In the genomic region with DNA sequence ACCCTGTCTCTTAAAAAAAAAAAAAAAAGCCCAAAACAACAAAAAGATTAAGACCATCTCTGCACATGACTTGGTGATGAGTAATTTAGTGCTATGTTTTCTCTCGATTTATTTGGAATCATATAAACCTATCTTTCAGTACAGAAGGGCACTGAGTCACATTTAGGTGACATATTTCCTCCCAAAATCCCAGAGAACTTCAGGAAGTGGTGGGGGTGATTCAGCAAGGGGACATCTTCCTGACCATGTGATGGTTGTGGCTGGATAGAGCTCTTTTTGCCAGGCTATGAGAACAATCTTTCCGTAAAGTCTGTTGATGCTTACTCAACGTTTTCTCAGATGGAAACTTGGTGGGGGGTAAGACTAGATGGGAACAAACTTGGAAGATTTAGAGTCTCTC, we compare ENCODE assay signal across 14 cellular contexts. TPM values are rescaled to one million over a fixed set of nuclear protein-coding genes. Genes with fewer than 3 reads are reported as not detected.
DNase-seq lines count a peak whose midpoint lies in the region; ATAC-seq and TF ChIP-seq lines count a peak whose summit lies in the region.
"Had no signal": no experiment of that assay in that cellular context is flagged by ENCODE, and none has a peak within 500 bp of the region (broad histone marks: within the 10 kb centered on the region; RNA-seq: fewer than 3 reads in every experiment).

No MANE protein-coding gene starts in this region.

- H3K9me3 ChIP-seq in MG63, result no peaks in the 10 kb centered on the region
- H3K9me3 ChIP-seq: ovary, tibial artery had no signal

- peak overlapping the region; percentile 86 for H3K27ac Mint-ChIP-seq in chondrocyte (ENCODE audit: unreplicated experiment)
- H3K27ac Mint-ChIP-seq in activated CD8-positive, alpha-beta T cell treated with anti-CD3 and anti-CD28 coated beads for 36 hours, result no peak overlapping the region

- TF ChIP-seq CTCF in chondrocyte (IDR thresholded peaks at IDR 0.05) (no peak), GM13977 (IDR thresholded peaks at IDR 0.05; ENCODE audit: extremely low read depth, insufficient read depth, missing control alignments) (no peak)
- TF ChIP-seq CTCF in activated CD8-positive, alpha-beta T cell treated with anti-CD3 and anti-CD28 coated beads for 36 hours (IDR thresholded peaks at IDR 0.05), result no peak

- ATAC-seq in HG02938 (IDR thresholded peaks at IDR 0.05; ENCODE audit: unreplicated experiment) (no peak), GM19467 (IDR thresholded peaks at IDR 0.05; ENCODE audit: unreplicated experiment) (no peak)
- no peak for ATAC-seq in activated CD8-positive, alpha-beta T cell treated with anti-CD3 and anti-CD28 coated beads for 36 hours

- CTCF ChIA-PET in activated CD8-positive, alpha-beta T cell treated with anti-CD3 and anti-CD28 coated beads for 36 hours (lab: Charles Lee), result interaction anchor here (1.4 to 1.7 kb wide), 2 partner anchors 19 to 189 kb away, joined by 3 to 4 read pairs; no protein-coding TSS in a partner anchor

- peaks cover 10% of the 10 kb centered on the region for H3K36me3 Mint-ChIP-seq in chondrocyte (ENCODE audit: low read depth)
- H3K36me3 Mint-ChIP-seq in activated CD8-positive, alpha-beta T cell treated with anti-CD3 and anti-CD28 coated beads for 36 hours (ENCODE audit: low read depth), result no peaks in the 10 kb centered on the region

- no peaks in the 10 kb centered on the region for H3K27me3 ChIP-seq in MG63
- H3K27me3 ChIP-seq: dorsolateral prefrontal cortex, ovary, tibial artery had no signal

- H3K4me3 ChIP-seq in MG63, result no peak overlapping the region
- H3K4me3 ChIP-seq: dorsolateral prefrontal cortex, ovary, tibial artery had no signal

- H3K27me3 Mint-ChIP-seq in chondrocyte (ENCODE audit: low read depth), result no peaks in the 10 kb centered on the region
- peaks cover 2% of the 10 kb centered on the region for H3K27me3 Mint-ChIP-seq in activated CD8-positive, alpha-beta T cell treated with anti-CD3 and anti-CD28 coated beads for 36 hours

- no peaks in the 10 kb centered on the region for H3K36me3 ChIP-seq in MG63
- H3K36me3 ChIP-seq: ovary, WERI-Rb-1 had no signal

- POLR2A ChIA-PET in activated CD8-positive, alpha-beta T cell treated with anti-CD3 and anti-CD28 coated beads for 36 hours (lab: Charles Lee), result no interaction called here

- in situ Hi-C loops in Caki2 (cut with HindIII; ENCODE audit: low pct_unique_long_range_greater_than_20kb, low sequenced_read_pairs), result no loop called here
- in situ Hi-C loops in GM13977 (cut with MboI; ENCODE audit: low pct_unique_long_range_greater_than_20kb, low sequenced_read_pairs, unreplicated experiment), result no loop called here

- H3K4me1 Mint-ChIP-seq in chondrocyte (ENCODE audit: low read depth), result peaks cover 66% of the 10 kb centered on the region
- peaks cover 5% of the 10 kb centered on the region for H3K4me1 Mint-ChIP-seq in activated CD8-positive, alpha-beta T cell treated with anti-CD3 and anti-CD28 coated beads for 36 hours (ENCODE audit: low read depth)

- intact Hi-C loops in activated CD8-positive, alpha-beta T cell treated with anti-CD3 and anti-CD28 coated beads for 36 hours (cut with micrococcal nuclease), result no loop called here

- no peak overlapping the region for H3K4me3 Mint-ChIP-seq in chondrocyte (ENCODE audit: unreplicated experiment)
- no peak overlapping the region for H3K4me3 Mint-ChIP-seq in activated CD8-positive, alpha-beta T cell treated with anti-CD3 and anti-CD28 coated beads for 36 hours

- H3K9me3 Mint-ChIP-seq in chondrocyte (ENCODE audit: low read depth), result no peaks in the 10 kb centered on the region
- no peaks in the 10 kb centered on the region for H3K9me3 Mint-ChIP-seq in activated CD8-positive, alpha-beta T cell treated with anti-CD3 and anti-CD28 coated beads for 36 hours

- DNase-seq in Caki2 (ENCODE audit: low read depth) (peak; percentile 50), MG63 (peak; percentile 76), chondrocyte (ENCODE audit: low spot score) (no peak), myocyte (ENCODE audit: low read depth) (peak; percentile 68), GM13977 (ENCODE audit: low spot score) (no peak)
- no peak for DNase-seq in activated CD8-positive, alpha-beta T cell treated with anti-CD3 and anti-CD28 coated beads for 36 hours
- DNase-seq: activated T-cell treated with anti-CD3 and anti-CD28 coated beads, Interleukin-2, amount 50 U/mL, for 48 hours; dorsolateral prefrontal cortex; NCI-H1092; ovary; tibial artery; WERI-Rb-1 had no signal

RNA-seq across cellular contexts. Expression of gene PPFIBP1, which starts 50.0 kb away (rescaled TPM):
- 50.7 and 55.8 TPM in 2 replicates for total RNA-seq in Caki2 (2014; rRNA removed; shearing (Covaris generic); ENCODE audit: low replicate concordance)
- total RNA-seq in MG63 (2014; rRNA removed; shearing (Covaris generic); ENCODE audit: low replicate concordance), result 42.3 and 45.7 TPM in 2 replicates
- total RNA-seq in chondrocyte (83.6 to 87.6 TPM (median 85.0 TPM) in 3 replicates), myocyte (63.6 and 103 TPM in 2 replicates)
- polyA plus RNA-seq in myocyte (2012), result 66.2 TPM
- 1 to 10 TPM; 6.6 to 8.8 TPM for total RNA-seq in activated CD8-positive, alpha-beta T cell treated with anti-CD3 and anti-CD28 coated beads for 36 hours

Comparison
In these comparisons a context has a peak if more than half of its experiments do, and no peak if none do; other contexts are left out.
1. DNase-seq: peak in Caki2 (single experiment), MG63 (single experiment) and myocyte (single experiment); none in chondrocyte (single experiment), GM13977 (single experiment) and activated CD8-positive, alpha-beta T cell treated with anti-CD3 and anti-CD28 coated beads for 36 hours (single experiment).